In genomic region chr22:35638408-35638807, GRCh38 we compare ENCODE assay signal across 12 cellular contexts. TPM values are rescaled to one million over a fixed set of nuclear protein-coding genes. Genes with fewer than 3 reads are reported as not detected.
DNase-seq lines count a peak whose midpoint lies in the region; ATAC-seq and TF ChIP-seq lines count a peak whose summit lies in the region.
"Had no signal": no experiment of that assay in that cellular context is flagged by ENCODE, and none has a peak within 500 bp of the region (broad histone marks: within the 10 kb centered on the region; RNA-seq: fewer than 3 reads in every experiment).

No MANE protein-coding gene starts in this region.

- TF ChIP-seq EP300 in tibial nerve (IDR thresholded peaks at IDR 0.05), result peak in 1 of 2 donors; percentile 84

- in situ Hi-C loops in HAP-1 (cut with MboI; ENCODE audit: low sequenced_read_pairs), result loop anchor here (10.0 kb wide), 1 partner anchor 276 kb away; no protein-coding TSS in a partner anchor

- TF ChIP-seq POLR2A in Peyer's patch (IDR thresholded peaks at IDR 0.05) (no peak), tibial nerve (IDR thresholded peaks at IDR 0.05) (no peak)

- no peak overlapping the region for H3K4me3 ChIP-seq in Peyer's patch
- H3K4me3 ChIP-seq in fibroblast of mammary gland (ENCODE audit: control insufficient read depth, low read depth, low read length), result no peak overlapping the region
- no peak overlapping the region for H3K4me3 ChIP-seq in tibial nerve
- H3K4me3 ChIP-seq in HAP-1, result no peak overlapping the region
- H3K4me3 ChIP-seq: GM12878 had no signal

- DNase-seq in Peyer's patch, result peak in 1 of 3 donors; percentile 75
- DNase-seq in fibroblast of mammary gland (ENCODE audit: low read depth), result peak; percentile 92
- peak; percentile 56 for DNase-seq in midbrain (lab: John Stamatoyannopoulos, UW)
- peak; percentile 72 to 81 for DNase-seq in tibial nerve (ENCODE audit: low spot score in 2 of 2)
- DNase-seq in NCI-H748 treated with DMSO at 0.1 percent for 48 hours (lab: John Stamatoyannopoulos, UW), result no peak
- no peak for DNase-seq in HAP-1 (ENCODE audit: low spot score in 2 of 2)
- no peak for DNase-seq in CD4-positive, alpha-beta T cell
- DNase-seq: NCI-H146, T-helper 2 cell had no signal

- H3K27me3 ChIP-seq in Peyer's patch, result no peaks in the 10 kb centered on the region
- no peaks in the 10 kb centered on the region for H3K27me3 ChIP-seq in tibial nerve
- no peaks in the 10 kb centered on the region for H3K27me3 ChIP-seq in HAP-1 (ENCODE audit: low read depth)
- H3K27me3 ChIP-seq in CD4-positive, alpha-beta T cell (ENCODE audit: control insufficient read depth, insufficient read depth, low read length), result no peaks in the 10 kb centered on the region

- H3K4me1 ChIP-seq in Peyer's patch (peaks cover 0 to 6% (median 0%) of the 10 kb centered on the region in 4 donors), tibial nerve (peaks cover 0 to 29% (median 15%) of the 10 kb centered on the region in 4 donors), HAP-1 (no peaks in the 10 kb centered on the region)

- H3K27ac ChIP-seq in Peyer's patch (peak overlapping the region; percentile 4 to 76 (median 52)), tibial nerve (peak overlapping the region; percentile 40 to 90 (median 80))
- H3K27ac ChIP-seq in CD4-positive, alpha-beta T cell (ENCODE audit: low read depth, low read length), result no peak overlapping the region

- intact Hi-C loops in CD4-positive, alpha-beta T cell (cut with DNase I, micrococcal nuclease), result no loop called here

- H3K27ac Mint-ChIP-seq in CD4-positive, alpha-beta T cell, result no peak overlapping the region
- H3K27ac Mint-ChIP-seq: activated naive CD4-positive, alpha-beta T cell treated with anti-CD3 and anti-CD28 coated beads, Interleukin-2, amount 50 U/mL, for 24 hours had no signal

- CTCF ChIA-PET in CD4-positive, alpha-beta T cell (lab: Charles Lee), result no interaction called here

- no peaks in the 10 kb centered on the region for H3K36me3 Mint-ChIP-seq in CD4-positive, alpha-beta T cell (ENCODE audit: low read depth)
- H3K36me3 Mint-ChIP-seq: activated naive CD4-positive, alpha-beta T cell treated with anti-CD3 and anti-CD28 coated beads, Interleukin-2, amount 50 U/mL, for 24 hours had no signal

- H3K4me3 Mint-ChIP-seq in CD4-positive, alpha-beta T cell, result no peak overlapping the region
- H3K4me3 Mint-ChIP-seq: activated naive CD4-positive, alpha-beta T cell treated with anti-CD3 and anti-CD28 coated beads, Interleukin-2, amount 50 U/mL, for 24 hours had no signal

- ATAC-seq in HG02970 (IDR thresholded peaks at IDR 0.05; ENCODE audit: low FRiP score, unreplicated experiment), result no peak
- ATAC-seq in CD4-positive, alpha-beta T cell (ENCODE audit: poor library complexity), result no peak

- H3K9me3 Mint-ChIP-seq in CD4-positive, alpha-beta T cell, result no peaks in the 10 kb centered on the region
- H3K9me3 Mint-ChIP-seq: activated naive CD4-positive, alpha-beta T cell treated with anti-CD3 and anti-CD28 coated beads, Interleukin-2, amount 50 U/mL, for 24 hours had no signal

- H3K9me3 ChIP-seq in Peyer's patch, result no peaks in the 10 kb centered on the region
- no peaks in the 10 kb centered on the region for H3K9me3 ChIP-seq in tibial nerve
- H3K9me3 ChIP-seq in HAP-1, result no peaks in the 10 kb centered on the region
- no peaks in the 10 kb centered on the region for H3K9me3 ChIP-seq in CD4-positive, alpha-beta T cell (ENCODE audit: control insufficient read depth, low read length)

- H3K36me3 ChIP-seq in Peyer's patch, result no peaks in the 10 kb centered on the region
- no peaks in the 10 kb centered on the region for H3K36me3 ChIP-seq in tibial nerve
- H3K36me3 ChIP-seq in HAP-1 (replicated peaks), result no peaks in the 10 kb centered on the region

- 19 to 22% methylated on average over 13 of the region's 13 CpGs for WGBS in tibial nerve, 2 donors

- POLR2A ChIA-PET in CD4-positive, alpha-beta T cell (lab: Charles Lee), result interaction anchor here (2.6 kb wide), 1 partner anchor 10 kb away, joined by 7 read pairs; the partner anchor contains the start of gene APOL6

- no peaks in the 10 kb centered on the region for H3K27me3 Mint-ChIP-seq in CD4-positive, alpha-beta T cell
- H3K27me3 Mint-ChIP-seq: activated naive CD4-positive, alpha-beta T cell treated with anti-CD3 and anti-CD28 coated beads, Interleukin-2, amount 50 U/mL, for 24 hours had no signal

- peaks cover 8% of the 10 kb centered on the region for H3K4me1 Mint-ChIP-seq in CD4-positive, alpha-beta T cell (ENCODE audit: low read depth)

- TF ChIP-seq CTCF in Peyer's patch (IDR thresholded peaks at IDR 0.05) (no peak), fibroblast of mammary gland (conservative IDR thresholded peaks at IDR 0.05; ENCODE audit: control insufficient read depth, insufficient read depth, low read depth, low read length) (no peak), tibial nerve (IDR thresholded peaks at IDR 0.05) (peak in 1 of 5 experiments; percentile 7)
- no peak for TF ChIP-seq CTCF in CD4-positive, alpha-beta T cell (IDR thresholded peaks at IDR 0.05)

RNA-seq across cellular contexts. Expression of gene APOL6, which starts 9.8 kb away (rescaled TPM):
- 10 to 100 TPM; 28.9 to 70.2 (median 46.8) TPM for total RNA-seq in Peyer's patch
- total RNA-seq in tibial nerve, result 10 to 100 TPM in 3 of 4 donors, 1 to 10 TPM in 1; 9.2 to 24.9 (median 19.6) TPM
- total RNA-seq in CD4-positive, alpha-beta T cell, result 10 to 100 TPM; 39.3 TPM

RNA-seq across cellular contexts. Expression of gene MB, which starts 21.3 kb away (rescaled TPM):
- total RNA-seq in Peyer's patch (10 to 100 TPM in 2 of 4 donors, 1 to 10 TPM in 2; 5.6 to 11.7 (median 9.8) TPM), tibial nerve (not detected)
- total RNA-seq in CD4-positive, alpha-beta T cell, result not detected

Comparison
In these comparisons a context has a peak if more than half of its experiments do, and no peak if none do; other contexts are left out.
1. DNase-seq: peak in fibroblast of mammary gland (single experiment), midbrain (single experiment) and tibial nerve (2 of 2); none in NCI-H748 treated with DMSO at 0.1 percent for 48 hours (single experiment), HAP-1 (0 of 2) and CD4-positive, alpha-beta T cell (0 of 10).
2. RNA of gene MB, which starts 21.3 kb away (total RNA-seq): 5.6 to 11.7 TPM in Peyer's patch; not detected in tibial nerve and not detected in CD4-positive, alpha-beta T cell; every median in the first group is over 4 times any median in the second.